2 cellular contexts compared by ENCODE assay signal in genomic region chr9:110257971-110258370, GRCh38.
TF ChIP-seq lines count a peak whose summit lies in the region.

No MANE protein-coding gene starts in this region.

TF ChIP-seq in A549, 52 proteins besides CTCF, POLR2A, EP300 and RAD21 (continued from another document):
- TF ChIP-seq BCL3 (IDR thresholded peaks at IDR 0.05): no peak
- no peak for TF ChIP-seq JUNB (IDR thresholded peaks at IDR 0.05)
- TF ChIP-seq JUN (IDR thresholded peaks at IDR 0.05): no peak
- TF ChIP-seq MAFK (IDR thresholded peaks at IDR 0.05; ENCODE audit: partially characterized antibody): no peak
- no peak for TF ChIP-seq GATA3 (IDR thresholded peaks at IDR 0.05; ENCODE audit: borderline replicate concordance)
- TF ChIP-seq RCOR1 (IDR thresholded peaks at IDR 0.05; ENCODE audit: low read depth, low read length): no peak
- no peak for TF ChIP-seq FOXS1 (CRISPR knock-in tag; IDR thresholded peaks at IDR 0.05)
- no peak for TF ChIP-seq HOXA7 (CRISPR knock-in tag; IDR thresholded peaks at IDR 0.05)
TF ChIP-seq in A549: peak in this region for 0.

TF ChIP-seq in HCT116, 20 proteins besides CTCF, POLR2A, EP300 and RAD21 (continued from another document):
- TF ChIP-seq ZBTB33 (IDR thresholded peaks at IDR 0.05; ENCODE audit: extremely low read depth, insufficient replicate concordance, low read length): no peak
- no peak for TF ChIP-seq REST (IDR thresholded peaks at IDR 0.05; ENCODE audit: low read depth)
- no peak for TF ChIP-seq ELF1 (IDR thresholded peaks at IDR 0.05; ENCODE audit: borderline replicate concordance, low read depth)
- no peak for TF ChIP-seq EZH2 (IDR thresholded peaks at IDR 0.05)
- no peak for TF ChIP-seq ATF3 (IDR thresholded peaks at IDR 0.05)
- TF ChIP-seq ZNF274 (IDR thresholded peaks at IDR 0.05; ENCODE audit: low read depth, low read length): no peak
- no peak for TF ChIP-seq SP1 (IDR thresholded peaks at IDR 0.05; ENCODE audit: low read depth)
- no peak for TF ChIP-seq SRF (IDR thresholded peaks at IDR 0.05; ENCODE audit: low read depth)
- no peak for TF ChIP-seq CEBPB (IDR thresholded peaks at IDR 0.05; ENCODE audit: low read depth)
- no peak for TF ChIP-seq POLR2AphosphoS5 (IDR thresholded peaks at IDR 0.05; ENCODE audit: low read depth, low read length)
- TF ChIP-seq CBX3 (IDR thresholded peaks at IDR 0.05; ENCODE audit: low read depth): no peak
- no peak for TF ChIP-seq EGR1 (IDR thresholded peaks at IDR 0.05; ENCODE audit: low read depth)
- no peak for TF ChIP-seq JUND (IDR thresholded peaks at IDR 0.05)
- no peak for TF ChIP-seq YY1 (IDR thresholded peaks at IDR 0.05; ENCODE audit: extremely low read depth, insufficient replicate concordance, low read depth, low read length)
